8 cellular contexts compared by ENCODE assay signal in genomic region chr2:25362049-25362563, GRCh38. TPM values are rescaled to one million over a fixed set of nuclear protein-coding genes. Genes with fewer than 3 reads are reported as not detected.
A peak's percentile ranks its signal among the peaks of the same experiment; 100 is the strongest.
DNase-seq lines count a peak whose midpoint lies in the region; ATAC-seq and TF ChIP-seq lines count a peak whose summit lies in the region.

No MANE protein-coding gene starts in this region.

- ATAC-seq in GM19351 (IDR thresholded peaks at IDR 0.05; ENCODE audit: unreplicated experiment) (peak; percentile 82), HG03469 (IDR thresholded peaks at IDR 0.05; ENCODE audit: unreplicated experiment) (peak; percentile 64)

- intact Hi-C loops in lower leg skin (cut with DNase I; ENCODE audit: low total_unique reads), result no loop called here

- TF ChIP-seq CTCF in C4-2B (conservative IDR thresholded peaks at IDR 0.05) (peak; percentile 97), lower leg skin (IDR thresholded peaks at IDR 0.05) (peak in 1 of 3 donors; percentile 77)

- peak; percentile 88 for DNase-seq in NCI-H748 (lab: John Stamatoyannopoulos, UW; ENCODE audit: unreplicated experiment)
- DNase-seq in activated CD4-positive, alpha-beta T cell treated with anti-CD3 and anti-CD28 coated beads, Interleukin-2, amount 50 U/mL, for 24 hours (ENCODE audit: low read depth in 1 of 2, low spot score in 1 of 2), result peak; percentile 93 to 97
- DNase-seq in dermis microvascular lymphatic vessel endothelial cell (ENCODE audit: low read depth in 2 of 2), result peak; percentile 87 to 91
- DNase-seq in lower leg skin (ENCODE audit: low spot score in 2 of 2), result peak; percentile 91 to 98
- DNase-seq in stimulated activated CD4-positive, alpha-beta T cell treated with anti-CD3 and anti-CD28 coated beads, Interleukin-4, amount 100 ng/mL, for 4 hours, result peak; percentile 90 to 91

- 0 to 1% methylated on average over 18 of the region's 18 CpGs for WGBS in lower leg skin, 2 donors

- H3K27ac ChIP-seq in C4-2B, result no peak overlapping the region

- TF ChIP-seq POLR2A in lower leg skin (IDR thresholded peaks at IDR 0.05), result no peak

- H3K4me3 ChIP-seq in lower leg skin (ENCODE audit: low read depth, poor library complexity, severe bottlenecking), result no peak overlapping the region

RNA-seq across cellular contexts. Expression of gene DNMT3A, which starts 20.4 kb away (rescaled TPM):
- total RNA-seq in dermis microvascular lymphatic vessel endothelial cell, result 23.6 and 46.7 TPM in 2 replicates
- 1 to 10 TPM; 4.3 to 7.4 (median 6.9) TPM for total RNA-seq in lower leg skin
